Comparison of ENCODE assay signal across 27 cellular contexts in genomic region chr17:74449306-74449705, GRCh38. TPM values are rescaled to one million over a fixed set of nuclear protein-coding genes. Genes with fewer than 3 reads are reported as not detected.
A peak's percentile ranks its signal among the peaks of the same experiment; 100 is the strongest.
DNase-seq lines count a peak whose midpoint lies in the region; ATAC-seq and TF ChIP-seq lines count a peak whose summit lies in the region.
"Had no signal": no experiment of that assay in that cellular context is flagged by ENCODE, and none has a peak within 500 bp of the region (broad histone marks: within the 10 kb centered on the region; RNA-seq: fewer than 3 reads in every experiment).

No MANE protein-coding gene starts in this region.

- H3K79me2 ChIP-seq in osteoblast (ENCODE audit: insufficient read depth, low read length) = no peaks in the 10 kb centered on the region

- TF ChIP-seq EP300 in gastroesophageal sphincter (IDR thresholded peaks at IDR 0.05) = no peak

- no peak for DNase-seq in ascending aorta (ENCODE audit: low spot score in 2 of 2)
- peak; percentile 55 for DNase-seq in osteoblast (ENCODE audit: insufficient read length, low spot score, missing footprints)
- DNase-seq in thyroid gland = no peak
- no peak for DNase-seq in NCI-H2107 treated with DMSO at 0.1 percent for 48 hours (lab: John Stamatoyannopoulos, UW; ENCODE audit: unreplicated experiment)
- DNase-seq: activated CD4-positive, alpha-beta T cell treated with anti-CD3 and anti-CD28 coated beads for 36 hours; activated CD8-positive, alpha-beta memory T cell treated with anti-CD3 and anti-CD28 coated beads for 24 hours; activated naive CD4-positive, alpha-beta T cell; activated T-cell treated with anti-CD3 and anti-CD28 coated beads, Interleukin-2, amount 50 U/mL, for 24 hours; COR-L47; dermis blood vessel endothelial cell; GF-D8; head of caudate nucleus; MV-4-11; NCI-H146; NCI-H526; sigmoid colon; stimulated activated naive CD8-positive, alpha-beta T cell treated with anti-CD3 and anti-CD28 coated beads, Interleukin-15, amount 100 ng/mL, for 72 hours had no signal

- no peak for TF ChIP-seq CTCF in ascending aorta (IDR thresholded peaks at IDR 0.05)
- no peak for TF ChIP-seq CTCF in gastroesophageal sphincter (IDR thresholded peaks at IDR 0.05)
- no peak for TF ChIP-seq CTCF in osteoblast (IDR thresholded peaks at IDR 0.05; ENCODE audit: extremely low read depth, low read depth, low read length)
- no peak for TF ChIP-seq CTCF in thyroid gland (IDR thresholded peaks at IDR 0.05)

- TF ChIP-seq POLR2A in gastroesophageal sphincter (IDR thresholded peaks at IDR 0.05) = no peak
- no peak for TF ChIP-seq POLR2A in thyroid gland (IDR thresholded peaks at IDR 0.05)

- no peak for ATAC-seq in gastroesophageal sphincter
- no peak for ATAC-seq in HG02973 (IDR thresholded peaks at IDR 0.05; ENCODE audit: unreplicated experiment)
- ATAC-seq in GM18868 (IDR thresholded peaks at IDR 0.05; ENCODE audit: unreplicated experiment) = no peak
- ATAC-seq in HG03196 (IDR thresholded peaks at IDR 0.05; ENCODE audit: unreplicated experiment) = no peak
- ATAC-seq: activated CD4-positive, alpha-beta T cell treated with anti-CD3 and anti-CD28 coated beads for 36 hours; natural killer cell treated with Interleukin-12 subunit alpha and Interleukin-12 subunit beta and Interleukin-15 and Interleukin-18, amount 100 ng/mL, for 72 hours; pancreas; stimulated activated naive CD8-positive, alpha-beta T cell treated with anti-CD3 and anti-CD28 coated beads, Interleukin-15, amount 100 ng/mL, for 72 hours had no signal

- H3K36me3 ChIP-seq in ascending aorta (no peaks in the 10 kb centered on the region), gastroesophageal sphincter (peaks cover 0 to 12% of the 10 kb centered on the region in 2 donors), osteoblast (ENCODE audit: insufficient read depth, low read length) (no peaks in the 10 kb centered on the region), thyroid gland (no peaks in the 10 kb centered on the region)
- H3K36me3 ChIP-seq: BLaER1, sigmoid colon had no signal

- H4K20me1 ChIP-seq in osteoblast (ENCODE audit: insufficient read depth, low read length) = no peaks in the 10 kb centered on the region
- H4K20me1 ChIP-seq: BLaER1 had no signal

- H3K4me2 ChIP-seq in osteoblast (ENCODE audit: insufficient read depth, low read length) = no peak overlapping the region
- H3K4me2 ChIP-seq: BLaER1, KMS-11 had no signal

- H3K27me3 ChIP-seq in ascending aorta (no peaks in the 10 kb centered on the region), gastroesophageal sphincter (no peaks in the 10 kb centered on the region), osteoblast (ENCODE audit: insufficient read depth, low read length) (peaks cover 10% of the 10 kb centered on the region), thyroid gland (no peaks in the 10 kb centered on the region)
- H3K27me3 ChIP-seq: pancreas, sigmoid colon had no signal

- H3K4me3 ChIP-seq in ascending aorta (no peak overlapping the region), gastroesophageal sphincter (no peak overlapping the region), osteoblast (ENCODE audit: insufficient read depth, low read length) (no peak overlapping the region), thyroid gland (replicated peaks in 1 of 3) (no peak overlapping the region)
- H3K4me3 ChIP-seq: BLaER1, pancreas, sigmoid colon had no signal

- no peaks in the 10 kb centered on the region for H3K9me3 ChIP-seq in ascending aorta
- no peaks in the 10 kb centered on the region for H3K9me3 ChIP-seq in gastroesophageal sphincter
- H3K9me3 ChIP-seq in osteoblast (ENCODE audit: low read depth, low read length) = no peaks in the 10 kb centered on the region
- H3K9me3 ChIP-seq in thyroid gland = no peaks in the 10 kb centered on the region
- H3K9me3 ChIP-seq: BLaER1, pancreas, sigmoid colon had no signal

- WGBS in gastroesophageal sphincter (ENCODE audit: low coverage in 1 of 2), 2 donors = 70 to 84% methylated on average over 3 to 7 of the region's 11 CpGs
- 80 to 85% methylated on average over 7 to 8 of the region's 11 CpGs for WGBS in thyroid gland, 2 donors

- peaks cover 40 to 85% of the 10 kb centered on the region in 2 donors for H3K4me1 ChIP-seq in ascending aorta
- peaks cover 0 to 65% (median 23%) of the 10 kb centered on the region in 3 donors for H3K4me1 ChIP-seq in gastroesophageal sphincter
- H3K4me1 ChIP-seq in osteoblast (ENCODE audit: insufficient read depth, low read length) = peaks cover 2% of the 10 kb centered on the region
- peaks cover 40 to 84% of the 10 kb centered on the region in 2 donors for H3K4me1 ChIP-seq in thyroid gland

- intact Hi-C loops in ascending aorta (cut with DNase I) = loop anchor here (5.0 to 10.0 kb wide), 4 partner anchors 325 to 675 kb away; partner anchors contain the start of genes CDR2L, FDXR and NAT9
- intact Hi-C loops in thyroid gland (cut with DNase I) = no loop called here

- H3K27ac ChIP-seq in ascending aorta (peak overlapping the region; percentile 94 to 98), gastroesophageal sphincter (peak overlapping the region in 3 of 4 donors; percentile 43 to 64 (median 60)), osteoblast (ENCODE audit: low read depth, low read length) (no peak overlapping the region), thyroid gland (peak overlapping the region; percentile 65 to 89 (median 70))
- H3K27ac ChIP-seq: BLaER1, KMS-11, pancreas had no signal

- no peak overlapping the region for H2AFZ ChIP-seq in osteoblast (ENCODE audit: low read length)

RNA-seq across cellular contexts. Expression of gene CD300A, which starts 17.1 kb away (rescaled TPM):
- 21.9 TPM for total RNA-seq in ascending aorta
- 1 to 10 TPM; 2.0 to 5.8 (median 3.1) TPM for total RNA-seq in gastroesophageal sphincter
- total RNA-seq in osteoblast = not detected in 2 replicates
- 1 to 10 TPM in 2 of 4 donors, under 1 TPM in 2; 0.78 to 5.8 (median 2.1) TPM for total RNA-seq in thyroid gland
- total RNA-seq: dermis blood vessel endothelial cell, endothelial cell of umbilical vein, mesothelial cell of epicardium had no signal

RNA-seq across cellular contexts. Expression of gene GPRC5C, which starts 17.4 kb away (rescaled TPM):
- total RNA-seq in ascending aorta (29.1 TPM), gastroesophageal sphincter (10 to 100 TPM; 11.3 to 27.2 (median 14.3) TPM), osteoblast (2.9 and 6.8 TPM in 2 replicates), thyroid gland (100 to 1,000 TPM in 3 of 4 donors, 10 to 100 TPM in 1; 73.2 to 194 (median 163) TPM)
- total RNA-seq: endothelial cell of umbilical vein had no signal
